1 cellular context compared by ENCODE assay signal in the genomic region with DNA sequence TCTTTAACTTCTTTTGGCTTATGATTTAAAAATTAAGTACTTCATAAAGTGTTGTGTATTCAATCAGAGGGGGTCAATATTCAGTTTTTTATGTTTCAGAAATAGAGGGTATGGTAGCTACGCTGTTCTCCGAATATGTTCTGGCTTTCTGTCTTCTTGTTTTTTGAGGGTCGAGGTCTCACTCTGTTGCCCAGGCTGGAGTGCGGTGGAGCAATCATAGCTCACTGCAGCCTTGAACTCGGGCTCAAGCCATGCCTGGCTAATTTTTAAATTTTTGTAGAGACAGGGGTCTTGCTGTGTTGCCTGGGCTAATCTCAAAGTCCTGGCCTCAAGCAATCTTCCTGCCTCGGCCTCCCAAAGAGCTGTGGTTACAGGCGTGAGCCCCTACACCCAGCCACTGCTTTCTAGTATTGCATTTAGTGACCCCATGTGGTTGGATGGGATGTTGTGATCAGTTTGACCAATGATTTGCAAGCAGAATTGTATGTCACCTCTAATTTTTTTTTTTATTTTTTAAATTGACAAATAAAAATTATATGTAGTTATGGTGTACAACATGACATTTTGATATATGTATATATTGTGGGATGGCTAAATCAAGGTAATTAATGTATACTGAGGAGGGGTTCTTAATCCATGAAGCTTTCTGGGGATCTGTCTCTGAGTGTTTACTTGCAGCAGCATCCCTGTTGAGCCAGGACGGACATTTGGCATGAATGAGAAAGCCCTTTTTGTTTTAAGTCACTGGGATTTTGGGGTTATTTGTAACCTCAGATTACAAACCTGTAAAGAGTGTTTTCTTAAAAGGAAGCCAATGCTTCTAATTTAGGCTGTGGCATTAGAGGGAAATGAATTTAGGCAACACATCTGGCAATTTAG.
TF ChIP-seq lines count a peak whose summit lies in the region.

No MANE protein-coding gene starts in this region.

TF ChIP-seq in GM12878, 131 proteins besides CTCF, POLR2A, EP300 and RAD21 (continued from another document):
- TF ChIP-seq, protein P1, sequence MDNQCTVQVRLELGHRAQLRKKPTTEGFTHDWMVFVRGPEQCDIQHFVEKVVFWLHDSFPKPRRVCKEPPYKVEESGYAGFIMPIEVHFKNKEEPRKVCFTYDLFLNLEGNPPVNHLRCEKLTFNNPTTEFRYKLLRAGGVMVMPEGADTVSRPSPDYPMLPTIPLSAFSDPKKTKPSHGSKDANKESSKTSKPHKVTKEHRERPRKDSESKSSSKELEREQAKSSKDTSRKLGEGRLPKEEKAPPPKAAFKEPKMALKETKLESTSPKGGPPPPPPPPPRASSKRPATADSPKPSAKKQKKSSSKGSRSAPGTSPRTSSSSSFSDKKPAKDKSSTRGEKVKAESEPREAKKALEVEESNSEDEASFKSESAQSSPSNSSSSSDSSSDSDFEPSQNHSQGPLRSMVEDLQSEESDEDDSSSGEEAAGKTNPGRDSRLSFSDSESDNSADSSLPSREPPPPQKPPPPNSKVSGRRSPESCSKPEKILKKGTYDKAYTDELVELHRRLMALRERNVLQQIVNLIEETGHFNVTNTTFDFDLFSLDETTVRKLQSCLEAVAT (IDR thresholded peaks at IDR 0.05), result no peak
- TF ChIP-seq, protein P2, sequence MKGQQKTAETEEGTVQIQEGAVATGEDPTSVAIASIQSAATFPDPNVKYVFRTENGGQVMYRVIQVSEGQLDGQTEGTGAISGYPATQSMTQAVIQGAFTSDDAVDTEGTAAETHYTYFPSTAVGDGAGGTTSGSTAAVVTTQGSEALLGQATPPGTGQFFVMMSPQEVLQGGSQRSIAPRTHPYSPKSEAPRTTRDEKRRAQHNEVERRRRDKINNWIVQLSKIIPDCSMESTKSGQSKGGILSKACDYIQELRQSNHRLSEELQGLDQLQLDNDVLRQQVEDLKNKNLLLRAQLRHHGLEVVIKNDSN (IDR thresholded peaks at IDR 0.05; ENCODE audit: borderline replicate concordance, extremely low read length, insufficient read depth, low read depth, low read length), result no peak
- TF ChIP-seq CHD4 (IDR thresholded peaks at IDR 0.05) (no peak), ATF2 (IDR thresholded peaks at IDR 0.05; ENCODE audit: low read length) (no peak), CUX1 (IDR thresholded peaks at IDR 0.05; ENCODE audit: insufficient replicate concordance, low read depth, low read length) (no peak), SUPT20H (IDR thresholded peaks at IDR 0.05; ENCODE audit: borderline replicate concordance, control insufficient read depth, low read depth, low read length) (no peak), MTA2 (IDR thresholded peaks at IDR 0.05; ENCODE audit: low read depth) (no peak), NFYA (IDR thresholded peaks at IDR 0.05; ENCODE audit: borderline replicate concordance, low read depth, low read length) (no peak), WRNIP1 (IDR thresholded peaks at IDR 0.05; ENCODE audit: borderline replicate concordance, low read depth, low read length) (no peak), GABPA (IDR thresholded peaks at IDR 0.05; ENCODE audit: low read depth) (no peak), SMC3 (IDR thresholded peaks at IDR 0.05; ENCODE audit: borderline replicate concordance, low read length) (no peak), ZBTB11 (CRISPR knock-in tag; IDR thresholded peaks at IDR 0.05) (no peak)
- TF ChIP-seq, protein P3, sequence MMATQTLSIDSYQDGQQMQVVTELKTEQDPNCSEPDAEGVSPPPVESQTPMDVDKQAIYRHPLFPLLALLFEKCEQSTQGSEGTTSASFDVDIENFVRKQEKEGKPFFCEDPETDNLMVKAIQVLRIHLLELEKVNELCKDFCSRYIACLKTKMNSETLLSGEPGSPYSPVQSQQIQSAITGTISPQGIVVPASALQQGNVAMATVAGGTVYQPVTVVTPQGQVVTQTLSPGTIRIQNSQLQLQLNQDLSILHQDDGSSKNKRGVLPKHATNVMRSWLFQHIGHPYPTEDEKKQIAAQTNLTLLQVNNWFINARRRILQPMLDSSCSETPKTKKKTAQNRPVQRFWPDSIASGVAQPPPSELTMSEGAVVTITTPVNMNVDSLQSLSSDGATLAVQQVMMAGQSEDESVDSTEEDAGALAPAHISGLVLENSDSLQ (IDR thresholded peaks at IDR 0.05), result no peak
